Comparison of ENCODE assay signal across 19 cellular contexts in genomic region chr1:90710579-90711536, GRCh38. TPM values are rescaled to one million over a fixed set of nuclear protein-coding genes. Genes with fewer than 3 reads are reported as not detected.
A peak's percentile ranks its signal among the peaks of the same experiment; 100 is the strongest.
DNase-seq lines count a peak whose midpoint lies in the region; ATAC-seq, FAIRE-seq and TF ChIP-seq lines count a peak whose summit lies in the region.
"Had no signal": no experiment of that assay in that cellular context is flagged by ENCODE, and none has a peak within 500 bp of the region (broad histone marks: within the 10 kb centered on the region; RNA-seq: fewer than 3 reads in every experiment).

No MANE protein-coding gene starts in this region.

- H3K27me3 ChIP-seq in HepG2 (ENCODE audit: control insufficient read depth in 1 of 2, insufficient read depth in 2 of 2, low read length in 2 of 2), result peaks cover 17 to 82% of the 10 kb centered on the region in 2 experiments
- peaks cover 10 to 64% of the 10 kb centered on the region in 2 donors for H3K27me3 ChIP-seq in right lobe of liver
- peaks cover 96% of the 10 kb centered on the region for H3K27me3 ChIP-seq in NT2/D1 (ENCODE audit: insufficient read depth, insufficient read length)
- peaks cover 94% of the 10 kb centered on the region for H3K27me3 ChIP-seq in PC-3 (ENCODE audit: low read length)

- H3K4me2 ChIP-seq in HepG2 (ENCODE audit: low read depth, low read length) (no peak overlapping the region), PC-3 (ENCODE audit: low read length) (no peak overlapping the region)
- H3K4me2 ChIP-seq: smooth muscle cell had no signal

- no peaks in the 10 kb centered on the region for H3K9me3 ChIP-seq in HepG2 (ENCODE audit: low read length)
- no peaks in the 10 kb centered on the region for H3K9me3 ChIP-seq in right lobe of liver
- H3K9me3 ChIP-seq in NT2/D1 (ENCODE audit: insufficient read depth, low read length), result no peaks in the 10 kb centered on the region
- no peaks in the 10 kb centered on the region for H3K9me3 ChIP-seq in PC-3 (ENCODE audit: low read length)
- H3K9me3 ChIP-seq: pancreas had no signal

- TF ChIP-seq RAD21 in HepG2 (CRISPR knock-in tag; IDR thresholded peaks at IDR 0.05), result no peak

- TF ChIP-seq EP300 in HepG2 (IDR thresholded peaks at IDR 0.05; ENCODE audit: low read depth in 2 of 2, low read length in 2 of 2), result no peak
- no peak for TF ChIP-seq EP300 in HepG2 (CRISPR knock-in tag; IDR thresholded peaks at IDR 0.05; ENCODE audit: borderline replicate concordance)

- no peak for DNase-seq in HepG2 (ENCODE audit: low spot score)
- DNase-seq in right lobe of liver, result no peak
- DNase-seq in NT2/D1 (ENCODE audit: low read depth, low spot score), result no peak
- DNase-seq in glutamatergic neuron, result peak; percentile 91
- no peak for DNase-seq in PC-3
- no peak for DNase-seq in GM12892 (ENCODE audit: insufficient read length)
- no peak for DNase-seq in activated naive CD4-positive, alpha-beta T cell treated with Interleukin-2 at 50 U/mL for 16 hours
- DNase-seq: activated naive CD4-positive, alpha-beta T cell treated with anti-CD3 and anti-CD28 coated beads, Interleukin-2, amount 10 ng/mL, durations not matched to agents 7 days and 5 days; COR-L47; hippocampal formation; NCI-H2107; pancreas had no signal

- H3K36me3 Mint-ChIP-seq in glutamatergic neuron (ENCODE audit: unreplicated experiment), result peaks cover 4% of the 10 kb centered on the region

- TF ChIP-seq CTCF in HepG2 (CRISPR knock-in tag; IDR thresholded peaks at IDR 0.05) (no peak), right lobe of liver (IDR thresholded peaks at IDR 0.05) (no peak), glutamatergic neuron (IDR thresholded peaks at IDR 0.05; ENCODE audit: partially characterized antibody, unreplicated experiment) (no peak), PC-3 (conservative IDR thresholded peaks at IDR 0.05; ENCODE audit: low read depth, low read length) (no peak)

- no peak for TF ChIP-seq POLR2A in HepG2 (IDR thresholded peaks at IDR 0.05; ENCODE audit: insufficient read depth in 1 of 2, low read depth in 2 of 2, low read length in 2 of 2)
- no peak for TF ChIP-seq POLR2A in right lobe of liver (IDR thresholded peaks at IDR 0.05)
- TF ChIP-seq POLR2A in GM12892 (IDR thresholded peaks at IDR 0.05; ENCODE audit: low read depth, low read length), result no peak

- H3K79me2 ChIP-seq in HepG2 (ENCODE audit: insufficient read depth, low read length), result no peaks in the 10 kb centered on the region
- H3K79me2 ChIP-seq in PC-3 (ENCODE audit: low read length), result no peaks in the 10 kb centered on the region

- H3K36me3 ChIP-seq in HepG2 (replicated peaks in 1 of 2; ENCODE audit: control insufficient read depth in 1 of 2, insufficient read depth in 2 of 2, low read length in 2 of 2) (no peaks in the 10 kb centered on the region), right lobe of liver (no peaks in the 10 kb centered on the region), NT2/D1 (ENCODE audit: insufficient read depth, insufficient read length, low read length) (no peaks in the 10 kb centered on the region), PC-3 (ENCODE audit: low read depth, low read length) (no peaks in the 10 kb centered on the region)
- H3K36me3 ChIP-seq: pancreas had no signal

- peak overlapping the region; percentile 67 for H3K4me3 Mint-ChIP-seq in glutamatergic neuron (ENCODE audit: unreplicated experiment)
- H3K4me3 Mint-ChIP-seq: activated naive CD4-positive, alpha-beta T cell treated with anti-CD3 and anti-CD28 coated beads, Interleukin-2, amount 10 ng/mL, durations not matched to agents 7 days and 5 days; stimulated activated naive CD8-positive, alpha-beta T cell treated with anti-CD3 and anti-CD28 coated beads, Interleukin-15, Interleukin-2, amounts not matched to agents 100 ng/mL and 50 ng/mL, for 24 hours had no signal

- POLR2A ChIA-PET in HepG2 (lab: Yijun Ruan, JAX) (no interaction called here), PC-3 (lab: Charles Lee; ENCODE audit: unreplicated experiment) (no interaction called here)

- H3K4me1 Mint-ChIP-seq in glutamatergic neuron (ENCODE audit: low read depth, unreplicated experiment), result peaks cover 26% of the 10 kb centered on the region

- in situ Hi-C loops in HepG2 (cut with HindIII; ENCODE audit: extremely low pct_ligation_motif_present, low pct_unique_long_range_greater_than_20kb), result no loop called here

- H4K20me1 ChIP-seq in HepG2 (ENCODE audit: insufficient read depth, low read length) (no peaks in the 10 kb centered on the region), PC-3 (ENCODE audit: low read length) (no peaks in the 10 kb centered on the region)

- H3K27me3 Mint-ChIP-seq in glutamatergic neuron (ENCODE audit: unreplicated experiment), result peaks cover 48% of the 10 kb centered on the region

- intact Hi-C loops in HepG2 (cut with micrococcal nuclease; ENCODE audit: unreplicated experiment) (no loop called here), right lobe of liver (cut with DNase I) (loop anchor here in 1 of 2 donors (10.0 kb wide), 1 partner anchor 454 kb away; no protein-coding TSS in a partner anchor), PC-3 (cut with micrococcal nuclease) (no loop called here)

- H3K9ac ChIP-seq in HepG2 (ENCODE audit: insufficient read depth, low read depth, low read length) (no peak overlapping the region), NT2/D1 (ENCODE audit: insufficient read length, low read depth) (peak overlapping the region; percentile 50), PC-3 (ENCODE audit: low read length) (no peak overlapping the region)

- H3K9me3 Mint-ChIP-seq in glutamatergic neuron (ENCODE audit: unreplicated experiment), result peaks cover 10% of the 10 kb centered on the region
- H3K9me3 Mint-ChIP-seq: activated naive CD4-positive, alpha-beta T cell treated with anti-CD3 and anti-CD28 coated beads, Interleukin-2, amount 10 ng/mL, durations not matched to agents 7 days and 5 days; stimulated activated naive CD8-positive, alpha-beta T cell treated with anti-CD3 and anti-CD28 coated beads, Interleukin-15, Interleukin-2, amounts not matched to agents 100 ng/mL and 50 ng/mL, for 24 hours had no signal

- FAIRE-seq in HepG2 (lab: Jason Lieb, UNC), result no peak
- no peak for FAIRE-seq in GM12892 (lab: Jason Lieb, UNC)
- FAIRE-seq: GM19239, pancreas had no signal

- H3K27ac Mint-ChIP-seq in glutamatergic neuron (ENCODE audit: unreplicated experiment), result no peak overlapping the region
- H3K27ac Mint-ChIP-seq: activated naive CD4-positive, alpha-beta T cell treated with anti-CD3 and anti-CD28 coated beads, Interleukin-2, amount 10 ng/mL, durations not matched to agents 7 days and 5 days; stimulated activated naive CD8-positive, alpha-beta T cell treated with anti-CD3 and anti-CD28 coated beads, Interleukin-15, Interleukin-2, amounts not matched to agents 100 ng/mL and 50 ng/mL, for 24 hours had no signal

- ATAC-seq in HepG2, result no peak
- ATAC-seq in right lobe of liver, result no peak
- no peak for ATAC-seq in PC-3
- ATAC-seq in GM21825 (IDR thresholded peaks at IDR 0.05; ENCODE audit: unreplicated experiment), result no peak
- ATAC-seq: left lobe of liver, pancreas had no signal

- no peaks in the 10 kb centered on the region for H3K9me2 ChIP-seq in PC-3 (replicated peaks; ENCODE audit: low read length)

- no peaks in the 10 kb centered on the region; the same call in 1 of the 2 replicates for H3K4me1 ChIP-seq in HepG2 (ENCODE audit: insufficient read depth, low read length)
- H3K4me1 ChIP-seq in right lobe of liver, result peaks cover 0 to 12% (median 0%) of the 10 kb centered on the region in 4 donors
- no peaks in the 10 kb centered on the region for H3K4me1 ChIP-seq in NT2/D1 (ENCODE audit: insufficient read depth, insufficient read length)
- H3K4me1 ChIP-seq in PC-3 (ENCODE audit: insufficient read depth, low read length), result no peaks in the 10 kb centered on the region

- H2AFZ ChIP-seq in HepG2 (ENCODE audit: low read length), result no peak overlapping the region
- H2AFZ ChIP-seq in PC-3 (ENCODE audit: low read length), result no peak overlapping the region

- BruUV-seq in HepG2 (replicated peaks; lab: Mats Ljungman, UMichigan) (no TSS peak), PC-3 (replicated peaks; lab: Mats Ljungman, UMichigan) (no TSS peak)

- WGBS in HepG2 (ENCODE audit: low lambda C conversion rate), result 9% methylated on average over 6 of the region's 41 CpGs
- 3% methylated on average over 10 of the region's 41 CpGs for WGBS in right lobe of liver (ENCODE audit: insufficient coverage, low coverage, low lambda C conversion rate, missing lambda C conversion rate)

- CTCF ChIA-PET in HepG2 (lab: Yijun Ruan, JAX; ENCODE audit: low intra/inter-chr PET ratio, low total read pairs) (no interaction called here), PC-3 (lab: Charles Lee) (no interaction called here)

- H3F3A ChIP-seq in PC-3 (ENCODE audit: low read length, unreplicated experiment), result no peaks in the 10 kb centered on the region

- H3K27ac ChIP-seq in HepG2 (ENCODE audit: extremely low read length, insufficient read depth, low read length), result no peak overlapping the region
- H3K27ac ChIP-seq in right lobe of liver, result no peak overlapping the region
- no peak overlapping the region for H3K27ac ChIP-seq in PC-3 (ENCODE audit: low read length)
- H3K27ac ChIP-seq: pancreas had no signal

- H3K4me3 ChIP-seq in HepG2 (replicated peaks in 1 of 3; ENCODE audit: insufficient read depth in 1 of 3, low read depth in 2 of 3, low read length in 3 of 3) (no peak overlapping the region), right lobe of liver (no peak overlapping the region), NT2/D1 (ENCODE audit: insufficient read length, low read depth) (peak overlapping the region; percentile 19), PC-3 (ENCODE audit: low read length) (no peak overlapping the region)
- H3K4me3 ChIP-seq: pancreas, smooth muscle cell had no signal

RNA-seq across cellular contexts. Expression of gene BARHL2, which starts 6.2 kb away (rescaled TPM):
- total RNA-seq in HepG2 (2016; rRNA removed; fragmentation: Illumina TruSeq; extraction: Trizol), result not detected in 2 replicates
- not detected in 2 replicates for total RNA-seq in HepG2 (2016; cell fraction: cytosol; rRNA removed; fragmentation: Illumina TruSeq; extraction: Trizol; ENCODE audit: low read depth)
- not detected in 2 replicates for total RNA-seq in HepG2 (2016; cell fraction: insoluble cytoplasmic fraction; rRNA removed; fragmentation: Illumina TruSeq; extraction: Trizol)
- not detected in 2 replicates for total RNA-seq in HepG2 (2016; cell fraction: membrane; rRNA removed; fragmentation: Illumina TruSeq; extraction: Trizol)
- not detected in 2 replicates for total RNA-seq in HepG2 (2016; cell fraction: nucleus; rRNA removed; fragmentation: Illumina TruSeq; extraction: Trizol)
- polyA plus RNA-seq in HepG2 (2011; rRNA removed), result not detected in 2 replicates
- not detected in 2 replicates for polyA plus RNA-seq in HepG2 (2011; cell fraction: cytosol; rRNA removed)
- not detected in 2 replicates for polyA plus RNA-seq in HepG2 (2011; cell fraction: nucleus; rRNA removed)
- polyA plus RNA-seq in HepG2 (2012), result not detected in 2 replicates
- polyA plus RNA-seq in HepG2 (2016; cell fraction: cytosol; fragmentation: Illumina TruSeq; extraction: Trizol; ENCODE audit: low read depth), result not detected in 2 replicates
- polyA plus RNA-seq in HepG2 (2016; cell fraction: insoluble cytoplasmic fraction; fragmentation: Illumina TruSeq; extraction: Trizol; ENCODE audit: low read depth), result not detected in 2 replicates
- polyA plus RNA-seq in HepG2 (2016; cell fraction: membrane; fragmentation: Illumina TruSeq; extraction: Trizol; ENCODE audit: low read depth), result not detected in 2 replicates
- polyA plus RNA-seq in HepG2 (2016; cell fraction: nucleus; fragmentation: Illumina TruSeq; extraction: Trizol; ENCODE audit: insufficient read depth, low read depth), result not detected in 2 replicates
- not detected in 2 replicates for polyA minus RNA-seq in HepG2 (2011; rRNA and poly(A)+ RNA removed; ENCODE audit: low replicate concordance)
- polyA minus RNA-seq in HepG2 (2011; cell fraction: cytosol; rRNA and poly(A)+ RNA removed), result not detected in 2 replicates
- polyA minus RNA-seq in HepG2 (2011; cell fraction: nucleus; rRNA and poly(A)+ RNA removed), result not detected in 2 replicates
- total RNA-seq in right lobe of liver, result not detected
- total RNA-seq in glutamatergic neuron (ENCODE audit: unreplicated experiment), result 0.27 TPM
- not detected in 2 replicates for total RNA-seq in PC-3 (2014; rRNA removed)
- not detected for polyA plus RNA-seq in GM12892 (2012; ENCODE audit: missing spikeins)
- total RNA-seq: left lobe of liver, MCF 10A, mucosa of gallbladder, pancreas, smooth muscle cell had no signal
- polyA plus RNA-seq: pancreas, smooth muscle cell had no signal
